Comparison of ENCODE assay signal across 20 cellular contexts in the genomic region with DNA sequence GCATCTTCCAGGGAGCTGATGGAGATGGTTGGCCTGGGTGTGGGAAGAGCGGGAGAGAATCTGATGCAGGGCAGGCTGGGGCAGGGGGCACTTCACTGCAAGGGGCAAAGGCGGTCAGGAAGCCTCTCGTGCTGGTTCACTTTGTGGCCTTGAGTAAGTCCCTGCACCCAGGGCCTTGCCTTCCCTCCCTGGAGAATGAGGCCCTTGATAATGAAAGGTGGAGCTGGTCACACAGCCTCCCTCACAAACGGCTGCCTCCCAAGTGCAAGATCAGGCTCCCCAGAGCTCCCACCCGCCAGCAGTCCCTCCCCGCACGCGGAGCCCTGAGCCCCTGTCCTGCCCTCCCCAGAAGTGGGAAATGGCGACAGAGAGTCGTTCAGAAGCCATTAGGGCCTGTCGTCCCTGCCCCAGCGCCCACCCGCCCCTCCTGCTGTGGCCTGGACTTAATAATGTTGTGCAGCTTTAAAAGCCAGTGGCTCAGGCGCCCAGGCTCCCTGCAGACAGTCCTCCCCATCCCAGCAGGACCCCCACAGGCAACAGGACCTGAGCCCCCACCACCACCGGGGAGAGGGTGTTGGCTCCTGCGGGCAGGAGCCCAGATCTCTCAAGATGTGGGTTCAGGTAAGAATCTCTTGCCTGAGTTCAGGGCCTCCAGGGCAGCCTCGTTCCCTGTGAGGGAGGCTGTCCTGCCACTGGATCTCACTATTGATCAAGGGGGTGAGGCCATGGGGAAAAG.
DNase-seq lines count a peak whose midpoint lies in the region; ATAC-seq, FAIRE-seq and TF ChIP-seq lines count a peak whose summit lies in the region.
"Had no signal": no experiment of that assay in that cellular context is flagged by ENCODE, and none has a peak within 500 bp of the region (broad histone marks: within the 10 kb centered on the region; RNA-seq: fewer than 3 reads in every experiment).

No MANE protein-coding gene starts in this region.

- no peak for TF ChIP-seq EP300 in SK-N-SH (IDR thresholded peaks at IDR 0.05; ENCODE audit: borderline replicate concordance in 1 of 2, low read depth in 1 of 2, low read length in 1 of 2)
- TF ChIP-seq EP300 in H1 (IDR thresholded peaks at IDR 0.05; ENCODE audit: borderline replicate concordance in 1 of 2, low read depth in 2 of 2, low read length in 2 of 2) = no peak

- H3K9ac ChIP-seq in SK-N-SH (no peak overlapping the region), H1 (replicated peaks in 1 of 4; ENCODE audit: extremely low read depth in 1 of 4, low read depth in 3 of 4, low read length in 3 of 4) (no peak overlapping the region), neuronal stem cell (ENCODE audit: low read depth, low read length, poor library complexity) (no peak overlapping the region), trophoblast cell (ENCODE audit: low read length) (no peak overlapping the region)

- no peak overlapping the region for H2BK120ac ChIP-seq in H1 (replicated peaks; ENCODE audit: low read depth, low read length)
- no peak overlapping the region for H2BK120ac ChIP-seq in neuronal stem cell (ENCODE audit: low read depth, low read length)
- H2BK120ac ChIP-seq in trophoblast cell (ENCODE audit: insufficient read depth, low read length, poor library complexity) = no peak overlapping the region

- peaks cover 45% of the 10 kb centered on the region; the same call in 1 of the 2 replicates for H3K27me3 ChIP-seq in SK-N-SH (ENCODE audit: insufficient read depth)
- no peaks in the 10 kb centered on the region for H3K27me3 ChIP-seq in GM23338 (ENCODE audit: insufficient read depth)
- no peaks in the 10 kb centered on the region; a peak in 1 of 7 replicates for H3K27me3 ChIP-seq in H1 (replicated peaks in 1 of 4; ENCODE audit: control insufficient read depth in 3 of 4, extremely low read depth in 1 of 4, insufficient read depth in 3 of 4, low read length in 3 of 4)
- H3K27me3 ChIP-seq in neuronal stem cell (ENCODE audit: control insufficient read depth in 3 of 3, insufficient read depth in 3 of 3, low read depth in 1 of 3, low read length in 3 of 3) = peaks cover 0 to 48% (median 1%) of the 10 kb centered on the region in 3 experiments
- no peaks in the 10 kb centered on the region for H3K27me3 ChIP-seq in trophoblast cell (ENCODE audit: insufficient read depth, low read length)

- H3K4me1 Mint-ChIP-seq in GM23338 = peaks cover 19% of the 10 kb centered on the region

- H3K56ac ChIP-seq in H1 (replicated peaks; ENCODE audit: insufficient read length, low read depth, low read length) = no peak overlapping the region

- H2AFZ ChIP-seq in SK-N-SH (ENCODE audit: low read depth) = no peak overlapping the region
- peak overlapping the region; percentile 90 for H2AFZ ChIP-seq in GM23338
- peak overlapping the region; percentile 90 for H2AFZ ChIP-seq in H1 (ENCODE audit: low read length)
- H2AFZ ChIP-seq in neuronal stem cell (ENCODE audit: low read length) = no peak overlapping the region
- H2AFZ ChIP-seq in trophoblast cell (ENCODE audit: insufficient read depth, low read length, poor library complexity) = no peak overlapping the region
- H2AFZ ChIP-seq: PC-9 had no signal

- no peaks in the 10 kb centered on the region for H3K79me2 ChIP-seq in SK-N-SH (ENCODE audit: insufficient read depth)
- no peaks in the 10 kb centered on the region for H3K79me2 ChIP-seq in GM23338 (replicated peaks; ENCODE audit: insufficient read depth)
- H3K79me2 ChIP-seq in H1 (ENCODE audit: control insufficient read depth in 1 of 2, insufficient read depth in 2 of 2, low read length in 2 of 2) = no peaks in the 10 kb centered on the region
- H3K79me2 ChIP-seq in trophoblast cell (ENCODE audit: control insufficient read depth, insufficient read depth, low read length, poor library complexity) = no peaks in the 10 kb centered on the region

- 55% methylated on average over 9 of the region's 17 CpGs for WGBS in SK-N-SH (ENCODE audit: low lambda C conversion rate)
- 69% methylated on average over 12 of the region's 17 CpGs; no CpG with 5 or more reads in 1 of the 2 experiments for WGBS in H1 (ENCODE audit: extremely low coverage in 1 of 2, insufficient coverage in 1 of 2, insufficient read length in 1 of 2, insufficient replicate concordance in 2 of 2, low coverage in 1 of 2, low lambda C conversion rate in 2 of 2, missing lambda C conversion rate in 1 of 2), 2 experiments
- no CpG with 5 or more reads among the region's 17 CpGs for WGBS in neuronal stem cell (ENCODE audit: extremely low coverage in 2 of 2, insufficient read length in 2 of 2, insufficient replicate concordance in 1 of 2), 2 donors
- WGBS in trophoblast cell (ENCODE audit: extremely low coverage, insufficient coverage, insufficient read length) = no CpG with 5 or more reads among the region's 17 CpGs

- H2AK5ac ChIP-seq in H1 (ENCODE audit: low read depth, low read length) = no peak overlapping the region
- H2AK5ac ChIP-seq in neuronal stem cell (ENCODE audit: low read depth, low read length) = peak overlapping the region; percentile 45
- H2AK5ac ChIP-seq in trophoblast cell (ENCODE audit: low read length) = no peak overlapping the region

- CTCF ChIA-PET in SK-N-SH (lab: Yijun Ruan, JAX) (interaction anchor here (0.8 to 2.2 kb wide), 8 partner anchors 8 to 207 kb away, joined by 3 to 9 read pairs (median 3); no protein-coding TSS in a partner anchor), H1 (lab: Charles Lee; ENCODE audit: partially characterized antibody) (interaction anchor here (0.5 to 4.5 kb wide), 5 partner anchors 9 to 1118 kb away, joined by 3 to 39 read pairs (median 4); no protein-coding TSS in a partner anchor)

- H3K9me3 ChIP-seq in SK-N-SH = no peaks in the 10 kb centered on the region
- H3K9me3 ChIP-seq in H1 (ENCODE audit: insufficient read depth in 2 of 2, low read depth in 1 of 2, low read length in 1 of 2) = no peaks in the 10 kb centered on the region
- no peaks in the 10 kb centered on the region for H3K9me3 ChIP-seq in neuronal stem cell (replicated peaks in 1 of 2; ENCODE audit: control insufficient read depth in 2 of 2, insufficient read depth in 1 of 2, low read depth in 1 of 2, low read length in 2 of 2)
- no peaks in the 10 kb centered on the region for H3K9me3 ChIP-seq in trophoblast cell (ENCODE audit: insufficient read depth, low read depth, low read length)

- H3K4me3 ChIP-seq in SK-N-SH (ENCODE audit: low read depth in 2 of 2, low read length in 1 of 2) (no peak overlapping the region), GM23338 (no peak overlapping the region), H1 (ENCODE audit: extremely low read depth in 1 of 4, insufficient read depth in 2 of 4, low read depth in 3 of 4, low read length in 4 of 4) (no peak overlapping the region), neuronal stem cell (ENCODE audit: low read length in 2 of 2) (no peak overlapping the region), trophoblast cell (ENCODE audit: low read depth, low read length) (no peak overlapping the region)
- H3K4me3 ChIP-seq: GM12878, PC-9 had no signal

- peak overlapping the region; percentile 34; the same call in 1 of the 2 replicates for H2BK20ac ChIP-seq in H1 (ENCODE audit: low read length)

- FAIRE-seq in H1 (lab: Jason Lieb, UNC) = no peak
- FAIRE-seq: GM12878, HepG2 had no signal

- no peak for TF ChIP-seq POLR2A in H1 (IDR thresholded peaks at IDR 0.05; ENCODE audit: control extremely low read depth in 1 of 2, low read depth in 2 of 2, low read length in 2 of 2)

- 0 out of 2 replicates have a peak overlapping the region, but pooled peaks have one; percentile 66 for H3K18ac ChIP-seq in H1 (ENCODE audit: extremely low read depth, low read length)
- H3K18ac ChIP-seq in neuronal stem cell (ENCODE audit: low read length) = peak overlapping the region; percentile 80
- H3K18ac ChIP-seq in trophoblast cell (ENCODE audit: low read length) = no peak overlapping the region

- TF ChIP-seq RAD21 in SK-N-SH (IDR thresholded peaks at IDR 0.05; ENCODE audit: low read length) = no peak
- no peak for TF ChIP-seq RAD21 in H1 (IDR thresholded peaks at IDR 0.05 in 1 of 2, conservative IDR thresholded peaks at IDR 0.05 in 1 of 2; ENCODE audit: low read depth in 2 of 2, low read length in 2 of 2)

- peaks cover 13% of the 10 kb centered on the region for H3K27me3 Mint-ChIP-seq in GM23338 (ENCODE audit: insufficient read depth, low read depth, poor library complexity)

- peak overlapping the region; percentile 39 for H4K91ac ChIP-seq in H1 (replicated peaks; ENCODE audit: insufficient read length, low read length)
- no peak overlapping the region for H4K91ac ChIP-seq in neuronal stem cell (ENCODE audit: low read depth, low read length, poor library complexity)
- H4K91ac ChIP-seq in trophoblast cell (ENCODE audit: low read depth, low read length) = no peak overlapping the region

- no peak overlapping the region for H3K14ac ChIP-seq in H1 (ENCODE audit: insufficient read length)
- peak overlapping the region; percentile 51 for H3K14ac ChIP-seq in neuronal stem cell (ENCODE audit: low read length)
- H3K14ac ChIP-seq in trophoblast cell (ENCODE audit: low read length) = no peak overlapping the region

- H4K20me1 ChIP-seq in SK-N-SH (ENCODE audit: insufficient read depth) (no peaks in the 10 kb centered on the region), GM23338 (replicated peaks; ENCODE audit: insufficient read depth) (no peaks in the 10 kb centered on the region), H1 (replicated peaks in 1 of 2; ENCODE audit: control insufficient read depth in 1 of 2, insufficient read depth in 2 of 2, low read length in 2 of 2) (no peaks in the 10 kb centered on the region)

- H4K8ac ChIP-seq in H1 (ENCODE audit: extremely low read depth, insufficient read depth, low read length) (no peak overlapping the region; the same call in 1 of the 2 replicates), neuronal stem cell (ENCODE audit: low read depth, low read length) (peak overlapping the region; percentile 30), trophoblast cell (ENCODE audit: low read depth, low read length) (no peak overlapping the region)

- H3K4me2 ChIP-seq in SK-N-SH = no peak overlapping the region
- H3K4me2 ChIP-seq in GM23338 = peak overlapping the region; percentile 14; the same call in 1 of the 2 replicates
- H3K4me2 ChIP-seq in H1 (ENCODE audit: insufficient read depth in 1 of 2, low read depth in 2 of 2, low read length in 2 of 2) = peak overlapping the region; percentile 27 to 37; a peak in 2 of 4 replicates
- H3K4me2 ChIP-seq in neuronal stem cell (ENCODE audit: insufficient read depth, low read length, poor library complexity, severe bottlenecking) = no peak overlapping the region
- H3K4me2 ChIP-seq in trophoblast cell (ENCODE audit: low read length) = no peak overlapping the region
- H3K4me2 ChIP-seq: PC-9 had no signal

- no peak overlapping the region for H3K4ac ChIP-seq in H1 (replicated peaks; ENCODE audit: insufficient read length, low read depth, low read length)
- H3K4ac ChIP-seq in neuronal stem cell (ENCODE audit: low read length) = no peak overlapping the region
- H3K4ac ChIP-seq in trophoblast cell (ENCODE audit: low read depth, low read length) = no peak overlapping the region

- ATAC-seq in SK-N-SH treated with all-trans-retinoic acid at 6 μM for 48 hours (no peak), GM23338 (peak; percentile 47)
- ATAC-seq: GM12878 had no signal

- no peaks in the 10 kb centered on the region for H3K36me3 Mint-ChIP-seq in GM23338 (ENCODE audit: low read depth)

- H2BK5ac ChIP-seq in H1 (ENCODE audit: low read depth, low read length) = no peak overlapping the region
- peak overlapping the region; percentile 35 for H2BK5ac ChIP-seq in neuronal stem cell (ENCODE audit: low read length)
- H2BK5ac ChIP-seq in trophoblast cell (ENCODE audit: low read depth, low read length, poor library complexity) = no peak overlapping the region

- H3K23me2 ChIP-seq in H1 (ENCODE audit: low read depth, low read length) = peaks cover 2% of the 10 kb centered on the region; the same call in 1 of the 2 replicates

- H3K27ac Mint-ChIP-seq in GM23338 = no peak overlapping the region
- H3K27ac Mint-ChIP-seq: CD4-positive, alpha-beta T cell had no signal

- peak; percentile 50 for DNase-seq in SK-N-SH
- DNase-seq in GM23338 (ENCODE audit: low spot score) = no peak
- no peak for DNase-seq in H1 (ENCODE audit: low read depth in 1 of 2, low spot score in 2 of 2)
- DNase-seq in neuronal stem cell (ENCODE audit: low spot score) = no peak
- DNase-seq in trophoblast cell = no peak
- DNase-seq in NCI-H526 treated with DMSO at 0.1 percent for 48 hours (lab: John Stamatoyannopoulos, UW) = no peak
- no peak for DNase-seq in pons (ENCODE audit: low spot score)
- DNase-seq: 8988T; CD4-positive, alpha-beta T cell; DMS153; KBM-7; NCI-H1105; NCI-H1694; NCI-H2081 treated with DMSO at 0.1 percent for 48 hours; NCI-H524; PC-9 had no signal

- no peaks in the 10 kb centered on the region for H3K79me1 ChIP-seq in H1 (ENCODE audit: low read depth, low read length)
- no peaks in the 10 kb centered on the region for H3K79me1 ChIP-seq in neuronal stem cell (ENCODE audit: low read depth, low read length)
- H3K79me1 ChIP-seq in trophoblast cell (ENCODE audit: low read length) = no peaks in the 10 kb centered on the region

- H3F3A ChIP-seq in SK-N-SH (replicated peaks; ENCODE audit: insufficient read depth) = no peaks in the 10 kb centered on the region
- H3F3A ChIP-seq in GM23338 (replicated peaks; ENCODE audit: low read depth) = no peaks in the 10 kb centered on the region

- H3K4me3 Mint-ChIP-seq in GM23338 = no peak overlapping the region; the same call in 2 of the 3 replicates
- H3K4me3 Mint-ChIP-seq: CD4-positive, alpha-beta T cell had no signal

- H3K9me2 ChIP-seq in SK-N-SH (no peaks in the 10 kb centered on the region), GM23338 (ENCODE audit: insufficient read depth) (no peaks in the 10 kb centered on the region)

- no peak overlapping the region for H4K12ac ChIP-seq in trophoblast cell (ENCODE audit: low read depth, low read length)

- H2BK15ac ChIP-seq in H1 (ENCODE audit: low read length) = 0 out of 2 replicates have a peak overlapping the region, but pooled peaks have one; percentile 46
- H2BK15ac ChIP-seq in neuronal stem cell (ENCODE audit: low read length) = peak overlapping the region; percentile 71

- H3K9me3 Mint-ChIP-seq in GM23338 = no peaks in the 10 kb centered on the region
- H3K9me3 Mint-ChIP-seq: CD4-positive, alpha-beta T cell had no signal

- no peak overlapping the region for H3K23ac ChIP-seq in H1 (ENCODE audit: insufficient read length)
- no peak overlapping the region for H3K23ac ChIP-seq in neuronal stem cell (ENCODE audit: low read depth, low read length, poor library complexity)
- no peak overlapping the region for H3K23ac ChIP-seq in trophoblast cell (ENCODE audit: low read length)

- no peak for TF ChIP-seq CTCF in SK-N-SH (IDR thresholded peaks at IDR 0.05)
- no peak for TF ChIP-seq CTCF in GM23338 (conservative IDR thresholded peaks at IDR 0.05; ENCODE audit: low read depth in 2 of 2)
- no peak for TF ChIP-seq CTCF in H1 (IDR thresholded peaks at IDR 0.05; ENCODE audit: control extremely low read depth in 1 of 3, insufficient read depth in 1 of 3, low read depth in 1 of 3, low read length in 3 of 3)

- POLR2A ChIA-PET in SK-N-SH (lab: Yijun Ruan, JAX) = interaction anchor here (1.0 to 1.8 kb wide), 2 partner anchors 22 to 177 kb away, joined by 3 to 4 read pairs; partner anchors contain the start of gene SYF2
- POLR2A ChIA-PET in H1 (lab: Charles Lee; ENCODE audit: partially characterized antibody) = no interaction called here

- no peak overlapping the region; a peak in 1 of 4 replicates for H3K27ac ChIP-seq in SK-N-SH (ENCODE audit: low read depth in 2 of 2, low read length in 1 of 2)
- H3K27ac ChIP-seq in GM23338 (ENCODE audit: low read depth) = no peak overlapping the region
- no peak overlapping the region for H3K27ac ChIP-seq in H1 (ENCODE audit: low read depth, low read length)
- H3K27ac ChIP-seq in neuronal stem cell (replicated peaks; ENCODE audit: low read length) = no peak overlapping the region
- H3K27ac ChIP-seq in trophoblast cell (ENCODE audit: low read depth, low read length) = no peak overlapping the region
- H3K27ac ChIP-seq: PC-9, RWPE1 had no signal

- H3K36me3 ChIP-seq in SK-N-SH (replicated peaks in 1 of 2; ENCODE audit: control insufficient read depth in 1 of 2, insufficient read depth in 2 of 2, low read length in 1 of 2) (no peaks in the 10 kb centered on the region), GM23338 (ENCODE audit: insufficient read depth) (no peaks in the 10 kb centered on the region), H1 (ENCODE audit: control insufficient read depth in 2 of 4, insufficient read depth in 4 of 4, low read length in 3 of 4) (no peaks in the 10 kb centered on the region), neuronal stem cell (replicated peaks in 1 of 2; ENCODE audit: control insufficient read depth in 2 of 2, insufficient read depth in 2 of 2, low read length in 2 of 2) (no peaks in the 10 kb centered on the region), trophoblast cell (ENCODE audit: control insufficient read depth in 1 of 2, insufficient read depth in 2 of 2, low read length in 2 of 2) (no peaks in the 10 kb centered on the region)

- no peak overlapping the region for H4K5ac ChIP-seq in H1 (ENCODE audit: insufficient read length, low read depth, low read length)

- H3K4me1 ChIP-seq in SK-N-SH (ENCODE audit: control insufficient read depth in 1 of 2, insufficient read depth in 2 of 2, low read depth in 1 of 2, low read length in 1 of 2) = peaks cover 0 to 19% of the 10 kb centered on the region in 2 experiments; a peak in 1 of 4 replicates
- H3K4me1 ChIP-seq in GM23338 (ENCODE audit: insufficient read depth) = peaks cover 7% of the 10 kb centered on the region
- H3K4me1 ChIP-seq in H1 (replicated peaks in 1 of 4; ENCODE audit: control insufficient read depth in 3 of 4, insufficient read depth in 4 of 4, low read length in 3 of 4) = peaks cover 0 to 12% (median 6%) of the 10 kb centered on the region in 4 experiments; a peak in 6 of 7 replicates
- peaks cover 0 to 2% of the 10 kb centered on the region in 2 donors for H3K4me1 ChIP-seq in neuronal stem cell (ENCODE audit: control insufficient read depth in 2 of 2, insufficient read depth in 1 of 2, low read depth in 1 of 2, low read length in 2 of 2)
- no peaks in the 10 kb centered on the region for H3K4me1 ChIP-seq in trophoblast cell (ENCODE audit: control insufficient read depth in 1 of 2, insufficient read depth in 2 of 2, low read length in 2 of 2)

- H2BK12ac ChIP-seq in H1 (ENCODE audit: low read depth, low read length) (peak overlapping the region; percentile 30; the same call in 1 of the 2 replicates), neuronal stem cell (ENCODE audit: low read length) (no peak overlapping the region), trophoblast cell (ENCODE audit: low read length) (no peak overlapping the region)

Comparison
In these comparisons a context has a peak if more than half of its experiments do, and no peak if none do; other contexts are left out.
1. H2AFZ ChIP-seq: peak in GM23338 (single experiment) and H1 (single experiment); none in SK-N-SH (single experiment), neuronal stem cell (single experiment) and trophoblast cell (single experiment).
2. H3K4me2 ChIP-seq: peak in GM23338 (single experiment) and H1 (2 of 2); none in SK-N-SH (single experiment), neuronal stem cell (single experiment) and trophoblast cell (single experiment).